In the genomic region with DNA sequence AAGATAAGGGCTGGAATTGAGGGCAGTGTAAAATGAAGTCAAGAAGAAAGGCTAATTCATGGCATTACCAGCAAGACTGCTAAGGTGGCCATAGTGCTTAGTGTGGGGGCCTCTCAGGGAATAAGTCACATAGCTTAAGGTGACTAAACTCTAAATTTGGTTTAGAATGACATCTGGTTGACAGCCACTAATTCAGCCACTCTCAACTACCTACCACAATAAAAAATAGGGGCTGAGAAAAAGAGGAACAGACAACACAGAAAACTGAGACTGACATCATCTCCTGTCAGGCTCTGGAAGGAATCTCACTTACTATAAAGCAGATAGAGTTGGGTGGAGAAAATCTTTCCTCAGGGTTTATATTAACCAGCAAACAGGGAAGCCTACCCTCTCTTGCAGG, we compare ENCODE assay signal across 14 cellular contexts.
DNase-seq lines count a peak whose midpoint lies in the region; ATAC-seq lines count a peak whose summit lies in the region.
"Had no signal": no experiment of that assay in that cellular context is flagged by ENCODE, and none has a peak within 500 bp of the region (broad histone marks: within the 10 kb centered on the region; RNA-seq: fewer than 3 reads in every experiment).

No MANE protein-coding gene starts in this region.

- peak; percentile 82 for ATAC-seq in GM18499 (IDR thresholded peaks at IDR 0.05; ENCODE audit: insufficient read depth, unreplicated experiment)
- ATAC-seq in GM19455 (IDR thresholded peaks at IDR 0.05; ENCODE audit: unreplicated experiment) = peak; percentile 66
- ATAC-seq in HG02852 (IDR thresholded peaks at IDR 0.05; ENCODE audit: unreplicated experiment) = peak; percentile 71
- ATAC-seq in HG03521 (IDR thresholded peaks at IDR 0.05; ENCODE audit: unreplicated experiment) = peak; percentile 59
- ATAC-seq: HCT116; stimulated activated effector memory CD8-positive, alpha-beta T cell treated with anti-CD3 and anti-CD28 coated beads, Interleukin-12 subunit alpha, Interleukin-12 subunit beta, amount 100 ng/mL, for 72 hours had no signal

- no peak for DNase-seq in activated effector memory CD4-positive, alpha-beta T cell treated with anti-CD3 and anti-CD28 coated beads, Interleukin-2, amount 50 U/mL, for 16 hours
- DNase-seq in NCI-H187 (lab: John Stamatoyannopoulos, UW) (no peak), AG20443 (ENCODE audit: low spot score) (no peak), AG08395 (ENCODE audit: low spot score) (no peak)
- DNase-seq: activated T-cell treated with anti-CD3 and anti-CD28 coated beads for 4 hours; NCI-H1105 treated with DMSO at 0.1 percent for 48 hours; NCI-H748 treated with DMSO at 0.1 percent for 48 hours; stimulated activated CD4-positive, alpha-beta T cell treated with anti-CD3 and anti-CD28 coated beads, Interleukin-2, amount 100 ng/mL, for 24 hours had no signal
